In genomic region chr16:88568710-88569613, GRCh38 we compare ENCODE assay signal across 8 cellular contexts. TPM values are rescaled to one million over a fixed set of nuclear protein-coding genes. Genes with fewer than 3 reads are reported as not detected.
DNase-seq lines count a peak whose midpoint lies in the region; ATAC-seq and TF ChIP-seq lines count a peak whose summit lies in the region.

No MANE protein-coding gene starts in this region.

- H3K4me1 ChIP-seq in BLaER1: peaks cover 66% of the 10 kb centered on the region

- no peak for TF ChIP-seq CTCF in LNCaP clone FGC (IDR thresholded peaks at IDR 0.05; ENCODE audit: control insufficient read depth, extremely low read depth, insufficient read depth)

- H3K36me3 ChIP-seq in BLaER1: peaks cover 26% of the 10 kb centered on the region

- no peak for TF ChIP-seq POLR2A in erythroblast (IDR thresholded peaks at IDR 0.05; ENCODE audit: low read length)

- H3K27me3 ChIP-seq in BLaER1: no peaks in the 10 kb centered on the region

- H3K36me3 Mint-ChIP-seq in dendritic cell treated with granulocyte-macrophage colony-stimulating factor and Interleukin-4, amounts not matched to agents 40 ng/mL and 50 ng/mL, for 4 days (ENCODE audit: low read depth): peaks cover 23% of the 10 kb centered on the region
- H3K36me3 Mint-ChIP-seq in natural killer cell treated with Interleukin-12 subunit alpha and Interleukin-12 subunit beta and Interleukin-15 and Interleukin-18, amount 100 ng/mL, for 72 hours: no peaks in the 10 kb centered on the region

- no peaks in the 10 kb centered on the region for H3K9me3 ChIP-seq in BLaER1

- peak overlapping the region; percentile 99 for H3K4me3 ChIP-seq in BLaER1
- peak overlapping the region; percentile 83 for H3K4me3 ChIP-seq in LNCaP clone FGC (ENCODE audit: low read depth, low read length)

- H3K9me3 Mint-ChIP-seq in dendritic cell treated with granulocyte-macrophage colony-stimulating factor and Interleukin-4, amounts not matched to agents 40 ng/mL and 50 ng/mL, for 4 days: no peaks in the 10 kb centered on the region
- H3K9me3 Mint-ChIP-seq in natural killer cell treated with Interleukin-12 subunit alpha and Interleukin-12 subunit beta and Interleukin-15 and Interleukin-18, amount 100 ng/mL, for 72 hours: no peaks in the 10 kb centered on the region

- H3K4me3 Mint-ChIP-seq in dendritic cell treated with granulocyte-macrophage colony-stimulating factor and Interleukin-4, amounts not matched to agents 40 ng/mL and 50 ng/mL, for 4 days: peak overlapping the region; percentile 80
- peak overlapping the region; percentile 86 for H3K4me3 Mint-ChIP-seq in natural killer cell treated with Interleukin-12 subunit alpha and Interleukin-12 subunit beta and Interleukin-15 and Interleukin-18, amount 100 ng/mL, for 72 hours

- peaks cover 1% of the 10 kb centered on the region for H3K27me3 Mint-ChIP-seq in dendritic cell treated with granulocyte-macrophage colony-stimulating factor and Interleukin-4, amounts not matched to agents 40 ng/mL and 50 ng/mL, for 4 days
- H3K27me3 Mint-ChIP-seq in natural killer cell treated with Interleukin-12 subunit alpha and Interleukin-12 subunit beta and Interleukin-15 and Interleukin-18, amount 100 ng/mL, for 72 hours: no peaks in the 10 kb centered on the region

- peak overlapping the region; percentile 84 for H3K27ac Mint-ChIP-seq in dendritic cell treated with granulocyte-macrophage colony-stimulating factor and Interleukin-4, amounts not matched to agents 40 ng/mL and 50 ng/mL, for 4 days
- peak overlapping the region; percentile 79 to 85 for H3K27ac Mint-ChIP-seq in natural killer cell treated with Interleukin-12 subunit alpha and Interleukin-12 subunit beta and Interleukin-15 and Interleukin-18, amount 100 ng/mL, for 72 hours

- peaks cover 35% of the 10 kb centered on the region for H3K4me1 Mint-ChIP-seq in dendritic cell treated with granulocyte-macrophage colony-stimulating factor and Interleukin-4, amounts not matched to agents 40 ng/mL and 50 ng/mL, for 4 days (ENCODE audit: low read depth)
- peaks cover 18 to 29% of the 10 kb centered on the region in 2 donors for H3K4me1 Mint-ChIP-seq in natural killer cell treated with Interleukin-12 subunit alpha and Interleukin-12 subunit beta and Interleukin-15 and Interleukin-18, amount 100 ng/mL, for 72 hours (ENCODE audit: low read depth in 2 of 2)

- peak overlapping the region; percentile 96 for H3K4me2 ChIP-seq in BLaER1

- intact Hi-C loops in dendritic cell treated with granulocyte-macrophage colony-stimulating factor and Interleukin-4, amounts not matched to agents 40 ng/mL and 50 ng/mL, for 4 days (cut with micrococcal nuclease): loop anchor here (10.0 kb wide), 1 partner anchor 124 kb away; no protein-coding TSS in a partner anchor

- no peak for ATAC-seq in natural killer cell treated with Interleukin-12 subunit alpha and Interleukin-12 subunit beta and Interleukin-15 and Interleukin-18, amount 100 ng/mL, for 72 hours
- ATAC-seq in HG03442 (IDR thresholded peaks at IDR 0.05; ENCODE audit: unreplicated experiment): no peak

- peak overlapping the region; percentile 90 for H3K27ac ChIP-seq in BLaER1

- H3K9ac ChIP-seq in BLaER1: peak overlapping the region; percentile 82

- peaks cover 37% of the 10 kb centered on the region for H4K20me1 ChIP-seq in BLaER1

- DNase-seq in LNCaP clone FGC (ENCODE audit: low read depth) (no peak), erythroblast (lab: John Stamatoyannopoulos, UW) (no peak), SIG-M5 treated with dmso at 0.1 percent for 504 hours (lab: John Stamatoyannopoulos, UW; ENCODE audit: unreplicated experiment) (no peak)
- DNase-seq in natural killer cell treated with Interleukin-12 subunit alpha and Interleukin-12 subunit beta and Interleukin-15 and Interleukin-18, amount 100 ng/mL, for 72 hours (ENCODE audit: low spot score): no peak
- no peak for DNase-seq in stimulated activated CD4-positive, alpha-beta T cell treated with anti-CD3 and anti-CD28 coated beads, Interleukin-1b, Interleukin-23, amount 100 ng/mL, for 48 hours

RNA-seq across cellular contexts. Expression of gene ZC3H18, which starts 1.2 kb away (rescaled TPM):
- 100 to 1,000 TPM in 1 of 2 donors, 10 to 100 TPM in 1; 85.0 to 148 TPM for total RNA-seq in natural killer cell treated with Interleukin-12 subunit alpha and Interleukin-12 subunit beta and Interleukin-15 and Interleukin-18, amount 100 ng/mL, for 72 hours
